ENCODE assay signal across 8 cellular contexts in genomic region chr4:6783111-6783981, GRCh38. TPM values are rescaled to one million over a fixed set of nuclear protein-coding genes. Genes with fewer than 3 reads are reported as not detected.
DNase-seq lines count a peak whose midpoint lies in the region; ATAC-seq and TF ChIP-seq lines count a peak whose summit lies in the region.

No MANE protein-coding gene starts in this region.

- H3K27ac Mint-ChIP-seq in neural crest cell (ENCODE audit: unreplicated experiment): peak overlapping the region; percentile 84

- H3K4me3 Mint-ChIP-seq in neural crest cell: peak overlapping the region; percentile 89

- H3K4me1 Mint-ChIP-seq in neural crest cell: peaks cover 63% of the 10 kb centered on the region

- no peaks in the 10 kb centered on the region for H3K9me2 ChIP-seq in Karpas-422 (replicated peaks; ENCODE audit: insufficient read depth, low read length)

- H3K4me2 ChIP-seq in Karpas-422 (ENCODE audit: low read depth, low read length, poor library complexity, severe bottlenecking): peak overlapping the region; percentile 88

- H3K27me3 ChIP-seq in Karpas-422 (ENCODE audit: low read length): no peaks in the 10 kb centered on the region
- no peaks in the 10 kb centered on the region for H3K27me3 ChIP-seq in stomach

- TF ChIP-seq EP300 in stomach (IDR thresholded peaks at IDR 0.05): no peak

- H3K79me2 ChIP-seq in Karpas-422 (ENCODE audit: low read length): peaks cover 51% of the 10 kb centered on the region

- peaks cover 1% of the 10 kb centered on the region for H3K36me3 Mint-ChIP-seq in neural crest cell (ENCODE audit: low read depth)

- H3K36me3 ChIP-seq in ES-I3 (ENCODE audit: insufficient read depth, low read length): no peaks in the 10 kb centered on the region; the same call in 1 of the 2 replicates
- H3K36me3 ChIP-seq in Karpas-422 (ENCODE audit: insufficient read depth, low read length): peaks cover 4% of the 10 kb centered on the region; the same call in 1 of the 2 replicates
- H3K36me3 ChIP-seq in stomach: peaks cover 0 to 8% (median 3%) of the 10 kb centered on the region in 4 donors

- TF ChIP-seq POLR2A in Raji (IDR thresholded peaks at IDR 0.05; ENCODE audit: insufficient read depth, low read depth, low read length) (peak; percentile 60), stomach (IDR thresholded peaks at IDR 0.05) (peak in 1 of 4 donors; percentile 74)

- ATAC-seq in GM21825 (IDR thresholded peaks at IDR 0.05; ENCODE audit: unreplicated experiment): peak; percentile 72

- TF ChIP-seq CTCF in fibroblast of villous mesenchyme (IDR thresholded peaks at IDR 0.05; ENCODE audit: insufficient read depth, low read depth, low read length) (peak; percentile 30), neural crest cell (conservative IDR thresholded peaks at IDR 0.05) (no peak), stomach (IDR thresholded peaks at IDR 0.05) (no peak)

- H4K20me1 ChIP-seq in Karpas-422 (ENCODE audit: insufficient read depth, low read depth, low read length): peaks cover 7% of the 10 kb centered on the region; the same call in 1 of the 2 replicates

- peak overlapping the region; percentile 46; the same call in 1 of the 2 replicates for H2AFZ ChIP-seq in Karpas-422 (ENCODE audit: low read length)

- H3K4me1 ChIP-seq in ES-I3 (ENCODE audit: insufficient read depth, low read length) (peaks cover 8% of the 10 kb centered on the region; the same call in 1 of the 2 replicates), Karpas-422 (ENCODE audit: low read length) (peaks cover 52% of the 10 kb centered on the region), stomach (peaks cover 26 to 57% (median 41%) of the 10 kb centered on the region in 4 donors)

- intact Hi-C loops in stomach (cut with DNase I; ENCODE audit: low total_unique reads): loop anchor here (10.0 kb wide), 1 partner anchor 59 kb away; no protein-coding TSS in a partner anchor

- DNase-seq in Karpas-422 (peak; percentile 95), activated gamma-delta T cell treated with Interleukin-2 at 50 U/mL for 16 hours (peak; percentile 84), fibroblast of villous mesenchyme (ENCODE audit: low read depth) (peak; percentile 93), neural crest cell (ENCODE audit: low read depth, low spot score) (peak; percentile 89), stomach (peak; percentile 93)

- 1 to 3% (median 1%) methylated on average over 26 to 91 of the region's 91 CpGs for WGBS in stomach, 5 donors

- peak overlapping the region; percentile 71 for H3K27ac ChIP-seq in Karpas-422 (ENCODE audit: low read length)
- H3K27ac ChIP-seq in stomach: peak overlapping the region; percentile 99 to 100 (median 100)

- H3K27me3 Mint-ChIP-seq in neural crest cell (ENCODE audit: low read depth): peaks cover 6% of the 10 kb centered on the region

- H3K9ac ChIP-seq in ES-I3 (ENCODE audit: low read depth, low read length): peak overlapping the region; percentile 88
- peak overlapping the region; percentile 93 for H3K9ac ChIP-seq in Karpas-422 (ENCODE audit: low read length)

- no peaks in the 10 kb centered on the region for H3K9me3 ChIP-seq in ES-I3 (ENCODE audit: control insufficient read depth, insufficient read depth, low read length)
- H3K9me3 ChIP-seq in Karpas-422 (ENCODE audit: low read length): no peaks in the 10 kb centered on the region
- no peaks in the 10 kb centered on the region for H3K9me3 ChIP-seq in stomach

- H3K4me3 ChIP-seq in Karpas-422 (ENCODE audit: low read length) (peak overlapping the region; percentile 94), fibroblast of villous mesenchyme (ENCODE audit: low read depth, low read length) (peak overlapping the region; percentile 93), stomach (peak overlapping the region; percentile 94 to 100 (median 98))

- no peaks in the 10 kb centered on the region for H3K9me3 Mint-ChIP-seq in neural crest cell

RNA-seq across cellular contexts. Expression of gene KIAA0232, which starts 0.8 kb away (rescaled TPM):
- total RNA-seq in Karpas-422 (2014; rRNA removed; shearing (Covaris generic); ENCODE audit: low replicate concordance): 10.9 and 11.8 TPM in 2 replicates
- 23.2 and 29.8 TPM in 2 replicates for total RNA-seq in fibroblast of villous mesenchyme
- 40.1 and 41.7 TPM in 2 replicates for total RNA-seq in neural crest cell
- 10 to 100 TPM in 4 of 5 donors, 1 to 10 TPM in 1; 8.1 to 48.1 (median 23.2) TPM for total RNA-seq in stomach
- polyA plus RNA-seq in stomach: 1 to 10 TPM; 5.1 to 7.5 (median 5.4) TPM

Comparison
In these comparisons a context has a peak if more than half of its experiments do, and no peak if none do; other contexts are left out.
1. Peak in every context shown above with its lines: DNase-seq, ATAC-seq, H3K4me3 ChIP-seq and H3K27ac ChIP-seq.